ENCODE assay signal across 8 cellular contexts in the genomic region with DNA sequence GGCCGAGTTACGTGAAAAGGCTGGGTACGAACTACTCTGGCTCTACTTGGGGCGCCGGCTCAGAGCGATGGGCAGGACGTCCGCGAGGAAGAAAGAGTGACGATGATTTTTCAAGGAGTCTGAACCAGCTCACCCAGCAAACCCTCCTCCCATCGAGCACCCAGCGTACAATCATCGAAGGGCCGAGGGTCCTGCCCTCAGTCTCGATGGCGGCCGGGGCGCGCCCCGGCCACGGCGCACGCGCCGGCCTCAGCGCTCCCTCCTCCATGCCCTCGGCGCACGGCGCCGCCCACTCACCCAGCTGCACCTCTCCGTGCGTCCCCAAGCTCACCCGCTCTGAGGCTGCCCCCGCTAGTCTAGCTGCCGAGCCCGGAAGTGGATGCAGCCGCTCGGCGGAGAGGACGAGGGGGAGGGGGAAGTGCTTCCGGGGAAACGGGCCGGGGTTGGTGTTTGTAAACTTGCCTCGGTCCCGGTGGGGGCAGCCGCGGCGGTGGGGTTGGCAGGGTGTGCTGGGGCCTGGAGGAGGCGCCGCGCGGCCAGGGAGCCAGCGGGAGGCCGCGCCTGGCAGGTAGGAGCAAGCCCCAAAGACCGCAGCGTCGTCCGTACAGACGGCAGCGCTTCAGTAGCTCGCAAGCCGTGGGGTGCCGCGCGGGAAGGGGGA. TPM values are rescaled to one million over a fixed set of nuclear protein-coding genes. Genes with fewer than 3 reads are reported as not detected.
A peak's percentile ranks its signal among the peaks of the same experiment; 100 is the strongest.
DNase-seq lines count a peak whose midpoint lies in the region; ATAC-seq and TF ChIP-seq lines count a peak whose summit lies in the region.

A gene with protein sequence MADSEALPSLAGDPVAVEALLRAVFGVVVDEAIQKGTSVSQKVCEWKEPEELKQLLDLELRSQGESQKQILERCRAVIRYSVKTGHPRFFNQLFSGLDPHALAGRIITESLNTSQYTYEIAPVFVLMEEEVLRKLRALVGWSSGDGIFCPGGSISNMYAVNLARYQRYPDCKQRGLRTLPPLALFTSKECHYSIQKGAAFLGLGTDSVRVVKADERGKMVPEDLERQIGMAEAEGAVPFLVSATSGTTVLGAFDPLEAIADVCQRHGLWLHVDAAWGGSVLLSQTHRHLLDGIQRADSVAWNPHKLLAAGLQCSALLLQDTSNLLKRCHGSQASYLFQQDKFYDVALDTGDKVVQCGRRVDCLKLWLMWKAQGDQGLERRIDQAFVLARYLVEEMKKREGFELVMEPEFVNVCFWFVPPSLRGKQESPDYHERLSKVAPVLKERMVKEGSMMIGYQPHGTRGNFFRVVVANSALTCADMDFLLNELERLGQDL (minus strand): TSS at position 656 of the 661 bp plus-strand sequence. CDS start 7,455 bp downstream, outside the sequence.
A gene with protein sequence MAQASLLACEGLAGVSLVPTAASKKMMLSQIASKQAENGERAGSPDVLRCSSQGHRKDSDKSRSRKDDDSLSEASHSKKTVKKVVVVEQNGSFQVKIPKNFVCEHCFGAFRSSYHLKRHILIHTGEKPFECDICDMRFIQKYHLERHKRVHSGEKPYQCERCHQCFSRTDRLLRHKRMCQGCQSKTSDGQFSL (plus strand): TSS at position 453 of the 661 bp plus-strand sequence. CDS start 1,262 bp downstream, outside the sequence.

- H3K4me1 Mint-ChIP-seq in IgD-negative memory B cell, result peaks cover 31 to 42% (median 41%) of the 10 kb centered on the region in 3 donors

- H3K4me3 Mint-ChIP-seq in IgD-negative memory B cell, result peak within 1 kb of the TSS; percentile 89 to 99 (median 96)

- ATAC-seq in GM21529 (IDR thresholded peaks at IDR 0.05; ENCODE audit: unreplicated experiment), result peak; percentile 91
- ATAC-seq in mucosa of descending colon, result peak; percentile 97

- DNase-seq in DMS 273 (lab: John Stamatoyannopoulos, UW; ENCODE audit: unreplicated experiment) (peak; percentile 97), OCI-M1 (lab: John Stamatoyannopoulos, UW) (peak; percentile 98), activated T-cell treated with anti-CD3 and anti-CD28 coated beads for 24 hours (ENCODE audit: low read depth) (peak; percentile 97), epithelial cell of esophagus (ENCODE audit: low read depth) (peak; percentile 96), mucosa of descending colon (peak; percentile 96 to 99 (median 97))
- DNase-seq in stimulated activated CD8-positive, alpha-beta memory T cell treated with anti-CD3 and anti-CD28 coated beads, Interleukin-4, amount 100 ng/mL, for 1 hour (ENCODE audit: low read depth in 2 of 2, low spot score in 1 of 2), result peak; percentile 88 to 95

- H3K4me3 ChIP-seq in epithelial cell of esophagus (ENCODE audit: low read length) (peak within 1 kb of the TSS; percentile 70), mucosa of descending colon (peak within 1 kb of the TSS; percentile 67)

- no peak for TF ChIP-seq CTCF in epithelial cell of esophagus (IDR thresholded peaks at IDR 0.05; ENCODE audit: insufficient read depth, low read depth, low read length, missing control alignments)
- TF ChIP-seq CTCF in mucosa of descending colon (IDR thresholded peaks at IDR 0.05), result no peak

- H3K9me3 ChIP-seq in mucosa of descending colon, result no peaks in the 10 kb centered on the region

- H3K9me3 Mint-ChIP-seq in IgD-negative memory B cell, result no peaks in the 10 kb centered on the region

- peak within 1 kb of the TSS; percentile 95 to 98 (median 96) for H3K27ac Mint-ChIP-seq in IgD-negative memory B cell

- intact Hi-C loops in mucosa of descending colon (cut with DNase I, micrococcal nuclease), result no loop called here

- H3K36me3 Mint-ChIP-seq in IgD-negative memory B cell, result peaks cover 2% of the 10 kb centered on the region

- H3K36me3 ChIP-seq in mucosa of descending colon (ENCODE audit: low read depth), result peaks cover 8% of the 10 kb centered on the region

- H3K27me3 Mint-ChIP-seq in IgD-negative memory B cell, result no peaks in the 10 kb centered on the region

- H3K4me1 ChIP-seq in mucosa of descending colon (ENCODE audit: low read depth), result peaks cover 30% of the 10 kb centered on the region

RNA-seq across cellular contexts. Expression of the first gene that starts in this region (rescaled TPM):
- polyA plus RNA-seq in IgD-negative memory B cell, result 0.58 TPM
- total RNA-seq in mucosa of descending colon, result 10 to 100 TPM; 23.4 to 44.4 (median 38.7) TPM

RNA-seq across cellular contexts. Expression of the second gene that starts in this region (rescaled TPM):
- polyA plus RNA-seq in IgD-negative memory B cell, result 5.0 TPM
- 10 to 100 TPM; 26.1 to 52.9 (median 46.0) TPM for total RNA-seq in mucosa of descending colon

Comparison
In these comparisons a context has a peak if more than half of its experiments do, and no peak if none do; other contexts are left out.
1. Peak in every context shown above with its lines: DNase-seq, ATAC-seq and H3K4me3 ChIP-seq.